Comparison of ENCODE assay signal across 25 cellular contexts in the genomic region with DNA sequence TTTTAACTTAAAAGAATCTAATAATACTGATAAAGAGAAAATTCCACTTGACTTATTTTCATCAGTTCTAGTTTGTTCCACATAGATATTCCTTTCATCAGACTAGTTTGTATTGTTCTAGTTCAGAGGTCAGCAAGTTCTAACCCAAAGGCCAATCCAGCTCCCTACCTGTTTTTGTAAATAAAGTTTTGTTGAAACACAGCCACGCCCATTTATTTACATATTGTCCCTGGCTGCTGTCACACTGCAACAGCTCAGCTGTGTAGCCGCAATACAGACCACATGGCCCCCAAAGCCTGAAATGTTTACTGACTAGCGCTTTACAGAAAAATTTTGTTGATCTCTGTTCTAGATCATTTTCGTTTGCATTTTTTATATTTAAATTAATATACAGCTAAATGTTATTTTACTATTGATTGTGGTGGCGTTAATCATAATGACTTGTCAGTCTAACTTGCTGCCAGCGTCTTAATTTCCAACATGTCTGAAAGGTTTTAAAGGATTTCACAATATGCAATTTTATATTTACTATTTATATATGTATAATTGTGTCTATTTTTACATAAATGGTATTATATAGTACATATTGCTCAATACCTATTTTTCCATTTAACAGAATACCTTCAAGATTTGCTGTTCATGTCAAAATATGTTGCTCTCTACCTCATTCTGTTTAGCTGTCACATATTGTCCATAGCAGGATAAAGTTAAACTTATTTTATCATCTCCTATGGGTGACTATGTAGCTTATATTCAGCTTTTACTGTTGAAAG.
"Had no signal": no experiment of that assay in that cellular context is flagged by ENCODE, and none has a peak within 500 bp of the region (broad histone marks: within the 10 kb centered on the region; RNA-seq: fewer than 3 reads in every experiment).

No MANE protein-coding gene starts in this region.

- H3K9me3 ChIP-seq: esophagus squamous epithelium, gastrocnemius medialis, heart right ventricle, left lung, lower lobe of right lung, mucosa of descending colon had no signal

- H3K4me3 ChIP-seq: esophagus squamous epithelium, gastrocnemius medialis, heart right ventricle, left lung, lower lobe of right lung, mucosa of descending colon had no signal

- H3K36me3 ChIP-seq: esophagus squamous epithelium, gastrocnemius medialis, heart right ventricle, left lung, lower lobe of right lung had no signal

- DNase-seq: cortex of kidney; effector CD8-positive, alpha-beta T cell; effector memory CD8-positive, alpha-beta T cell; endodermal cell; erythroblast; esophagus squamous epithelium; foreskin fibroblast; foreskin melanocyte; gastrocnemius medialis; glutamatergic neuron; head of caudate nucleus; heart right ventricle; hippocampal formation; left cardiac atrium; left lung; left ventricle myocardium superior; lower lobe of right lung; mesenchymal stem cell; mucosa of descending colon had no signal

- H3K4me1 ChIP-seq: esophagus squamous epithelium, left lung, lower lobe of right lung had no signal

- H3K27ac ChIP-seq: epithelial cell of prostate, esophagus squamous epithelium, gastrocnemius medialis, heart right ventricle, left lung, lower lobe of right lung had no signal

- ATAC-seq: effector memory CD8-positive, alpha-beta T cell; esophagus mucosa; gastrocnemius medialis; heart right ventricle; left cardiac atrium; left lung; left ventricle myocardium superior; lower lobe of right lung; mucosa of descending colon had no signal

- FAIRE-seq: colon, endometrium, islet of Langerhans, keratinocyte had no signal

- H3K27me3 ChIP-seq: esophagus squamous epithelium, gastrocnemius medialis, heart right ventricle, left lung had no signal
